8 cellular contexts compared by ENCODE assay signal in the genomic region with DNA sequence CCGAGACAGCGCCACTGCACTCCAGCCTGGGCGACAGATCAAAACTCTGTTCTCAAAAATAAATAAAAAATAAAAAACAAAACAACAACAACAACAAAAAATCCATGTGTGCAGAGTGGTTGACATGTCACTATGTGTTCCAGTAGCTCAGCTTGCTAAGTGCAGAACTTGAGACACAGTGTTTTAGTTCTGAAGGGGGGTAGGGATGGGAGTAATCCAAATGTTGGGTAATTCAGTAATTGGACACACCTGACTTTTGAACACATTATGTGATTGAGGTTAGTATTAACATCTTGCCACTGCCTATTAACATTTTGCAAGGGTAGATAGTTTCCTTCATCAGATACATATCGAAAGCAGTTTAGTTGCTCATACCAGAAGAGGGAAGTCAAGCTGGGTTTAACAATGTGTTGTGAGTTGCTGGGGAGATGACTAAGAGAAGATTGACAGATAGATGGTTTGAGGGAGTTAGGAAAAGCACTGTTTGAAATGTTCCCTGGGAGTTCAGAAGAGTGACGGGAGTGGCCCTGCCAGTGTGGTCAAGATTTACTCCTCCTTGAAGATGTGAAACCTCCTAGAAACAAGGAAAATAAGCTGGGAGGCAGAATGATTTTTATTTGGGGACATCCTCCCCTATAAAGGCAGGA. TPM values are rescaled to one million over a fixed set of nuclear protein-coding genes. Genes with fewer than 3 reads are reported as not detected.
DNase-seq lines count a peak whose midpoint lies in the region; ATAC-seq, FAIRE-seq and TF ChIP-seq lines count a peak whose summit lies in the region.
"Had no signal": no experiment of that assay in that cellular context is flagged by ENCODE, and none has a peak within 500 bp of the region (broad histone marks: within the 10 kb centered on the region; RNA-seq: fewer than 3 reads in every experiment).

No MANE protein-coding gene starts in this region.

- peak overlapping the region; percentile 55 for H3K4me3 ChIP-seq in Jurkat, Clone E6-1 (ENCODE audit: low read length)
- peak overlapping the region; percentile 66 to 79 for H3K4me3 ChIP-seq in ascending aorta
- H3K4me3 ChIP-seq in keratinocyte (ENCODE audit: control insufficient read depth in 2 of 3, extremely low read depth in 1 of 3, insufficient read depth in 2 of 3, low read depth in 1 of 3, low read length in 3 of 3), result peak overlapping the region; percentile 57 to 72 (median 65)
- H3K4me3 ChIP-seq in thymus (ENCODE audit: low read length), result peak overlapping the region; percentile 67

- FAIRE-seq in keratinocyte (lab: Jason Lieb, UNC), result peak; percentile 94

- H3K9me1 ChIP-seq in keratinocyte (ENCODE audit: control insufficient read depth, extremely low read depth, insufficient read depth, low read length), result no peaks in the 10 kb centered on the region

- H3K9me3 ChIP-seq in ascending aorta, result no peaks in the 10 kb centered on the region
- H3K9me3 ChIP-seq in keratinocyte (ENCODE audit: control insufficient read depth, low read depth, low read length), result no peaks in the 10 kb centered on the region
- no peaks in the 10 kb centered on the region for H3K9me3 ChIP-seq in thymus (ENCODE audit: control insufficient read depth)

- H2AFZ ChIP-seq in keratinocyte (ENCODE audit: control insufficient read depth, low read length), result peak overlapping the region; percentile 86

- H3K4me2 ChIP-seq in keratinocyte (ENCODE audit: control insufficient read depth, extremely low read depth, insufficient read depth, low read depth, low read length), result peak overlapping the region; percentile 86

- H3K27ac ChIP-seq in ascending aorta (peak overlapping the region; percentile 77 to 82), keratinocyte (ENCODE audit: control insufficient read depth, insufficient read depth, low read length) (peak overlapping the region; percentile 42), thymus (ENCODE audit: low read depth) (peak overlapping the region; percentile 44)

- H3K79me2 ChIP-seq in keratinocyte (ENCODE audit: control insufficient read depth, insufficient read depth, low read length), result no peaks in the 10 kb centered on the region

- 66% methylated on average over 5 of the region's 5 CpGs for WGBS in thymus

- no peaks in the 10 kb centered on the region for H4K20me1 ChIP-seq in keratinocyte (ENCODE audit: control insufficient read depth, extremely low read depth, insufficient read depth, low read length)

- H3K36me3 ChIP-seq in ascending aorta, result no peaks in the 10 kb centered on the region
- H3K36me3 ChIP-seq in keratinocyte (ENCODE audit: control insufficient read depth in 2 of 2, extremely low read depth in 1 of 2, insufficient read depth in 2 of 2, low read length in 2 of 2), result peaks cover 0 to 3% of the 10 kb centered on the region in 2 experiments
- H3K36me3 ChIP-seq in thymus (ENCODE audit: control insufficient read depth, insufficient read depth), result peaks cover 4% of the 10 kb centered on the region

- H3K27me3 ChIP-seq in ascending aorta, result no peaks in the 10 kb centered on the region
- no peaks in the 10 kb centered on the region for H3K27me3 ChIP-seq in keratinocyte (ENCODE audit: control insufficient read depth, extremely low read depth, insufficient read depth, low read length)
- H3K27me3 ChIP-seq in thymus (ENCODE audit: control insufficient read depth, insufficient read depth), result no peaks in the 10 kb centered on the region

- ATAC-seq in GM21619 (IDR thresholded peaks at IDR 0.05; ENCODE audit: unreplicated experiment), result peak; percentile 71

- dilution Hi-C loops in keratinocyte (cut with MboI; ENCODE audit: extremely low pct_ligation_motif_present, low sequenced_read_pairs), result no loop called here

- intact Hi-C loops in ascending aorta (cut with DNase I), result loop anchor here (2.0 to 5.0 kb wide), 2 partner anchors 40 to 48 kb away; no protein-coding TSS in a partner anchor

- TF ChIP-seq CTCF in GM13977 (IDR thresholded peaks at IDR 0.05; ENCODE audit: extremely low read depth, insufficient read depth, missing control alignments) (no peak), ascending aorta (IDR thresholded peaks at IDR 0.05) (no peak), keratinocyte (optimal IDR thresholded peaks at IDR 0.05 in 1 of 3, IDR thresholded peaks at IDR 0.05 in 1 of 3, conservative IDR thresholded peaks at IDR 0.05 in 1 of 3; ENCODE audit: extremely low read depth in 1 of 3, insufficient read depth in 2 of 3, low read length in 3 of 3) (no peak)

- H3K4me1 ChIP-seq in ascending aorta (peaks cover 0 to 4% of the 10 kb centered on the region in 2 donors), keratinocyte (ENCODE audit: control insufficient read depth, extremely low read depth, insufficient read depth, low read length) (peaks cover 8% of the 10 kb centered on the region), thymus (ENCODE audit: control insufficient read depth, insufficient read depth, low read length) (no peaks in the 10 kb centered on the region)

- peak; percentile 70 for DNase-seq in GM13977 (ENCODE audit: low spot score)
- no peak for DNase-seq in Jurkat, Clone E6-1 (ENCODE audit: low read depth, low spot score)
- no peak for DNase-seq in ascending aorta (ENCODE audit: low spot score in 2 of 2)
- no peak for DNase-seq in keratinocyte (ENCODE audit: low read depth, low spot score)
- no peak for DNase-seq in GM19240 (ENCODE audit: insufficient read length, low spot score)

- peak overlapping the region; percentile 66 for H3K9ac ChIP-seq in keratinocyte (ENCODE audit: control insufficient read depth, extremely low read depth, insufficient read depth, low read length)

- in situ Hi-C loops in GM13977 (cut with MboI; ENCODE audit: low pct_unique_long_range_greater_than_20kb, low sequenced_read_pairs, unreplicated experiment), result no loop called here

RNA-seq across cellular contexts. Expression of a gene that starts 0.9 kb away (rescaled TPM):
- polyA plus RNA-seq in Jurkat, Clone E6-1 (2012; ENCODE audit: insufficient read depth, insufficient read length), result 5.2 TPM
- total RNA-seq in ascending aorta, result 4.6 TPM
- polyA plus RNA-seq in keratinocyte, result 7.3 to 10.4 TPM (median 9.4 TPM) in 3 replicates
- polyA plus RNA-seq in keratinocyte (2011; ENCODE audit: low read depth), result 0.15 TPM
- polyA plus RNA-seq in keratinocyte (2011; cell fraction: cytosol; rRNA removed), result 5.8 and 12.2 TPM in 2 replicates
- 6.9 TPM in 2 replicates for polyA plus RNA-seq in keratinocyte (2011; cell fraction: nucleus; rRNA removed)
- 1.5 and 4.9 TPM in 2 replicates for polyA plus RNA-seq in keratinocyte (2012; ENCODE audit: low replicate concordance)
- 2.1 to 11.1 TPM (median 7.2 TPM) in 3 replicates for polyA minus RNA-seq in keratinocyte
- polyA minus RNA-seq in keratinocyte (2011; cell fraction: cytosol; rRNA and poly(A)+ RNA removed), result 5.0 TPM
- polyA minus RNA-seq in keratinocyte (2011; cell fraction: nucleus; rRNA and poly(A)+ RNA removed), result 4.7 and 9.3 TPM in 2 replicates
- 5.2 TPM for polyA plus RNA-seq in thymus

RNA-seq across cellular contexts. Expression of a gene that starts 47.2 kb away (rescaled TPM):
- not detected for polyA plus RNA-seq in Jurkat, Clone E6-1 (2012; ENCODE audit: insufficient read depth, insufficient read length)
- not detected for total RNA-seq in ascending aorta
- polyA plus RNA-seq in keratinocyte (0.07 TPM in 1 of 3 replicates, not detected in the others), thymus (0.11 TPM)
- not detected for polyA plus RNA-seq in keratinocyte (2011; ENCODE audit: low read depth)
- polyA plus RNA-seq in keratinocyte (2011; cell fraction: cytosol; rRNA removed), result not detected in 2 replicates
- polyA plus RNA-seq in keratinocyte (2011; cell fraction: nucleus; rRNA removed), result 0.31 TPM in 1 of 2 replicates, not detected in the other
- not detected in 2 replicates for polyA plus RNA-seq in keratinocyte (2012; ENCODE audit: low replicate concordance)
- not detected in 3 replicates for polyA minus RNA-seq in keratinocyte
- polyA minus RNA-seq in keratinocyte (2011; cell fraction: cytosol; rRNA and poly(A)+ RNA removed), result not detected
- polyA minus RNA-seq in keratinocyte (2011; cell fraction: nucleus; rRNA and poly(A)+ RNA removed), result not detected in 2 replicates
- total RNA-seq: subcutaneous adipose tissue had no signal
